Comparison of ENCODE assay signal across 1 cellular context in the genomic region with DNA sequence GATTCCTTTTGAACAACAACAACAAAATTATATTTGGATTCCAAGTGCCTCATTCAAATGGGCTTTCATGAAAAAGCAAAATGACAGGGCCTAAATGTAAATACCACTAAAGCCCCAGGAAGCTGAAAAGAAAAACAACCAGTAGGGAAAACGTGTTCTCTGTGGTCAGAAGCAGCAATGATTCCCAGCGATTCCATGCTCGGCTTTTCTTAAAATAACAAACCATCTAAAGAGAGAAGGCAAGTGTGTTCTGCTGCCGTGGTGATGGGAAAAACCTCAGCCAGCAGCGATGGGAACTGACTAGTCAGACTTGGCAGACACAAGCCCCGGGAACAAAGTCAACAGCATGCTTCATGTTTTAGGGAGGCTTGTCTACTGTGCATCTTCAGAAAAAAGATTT.
A peak's percentile ranks its signal among the peaks of the same experiment; 100 is the strongest.
TF ChIP-seq lines count a peak whose summit lies in the region.

No MANE protein-coding gene starts in this region.

TF ChIP-seq in HEK293, 187 proteins besides CTCF, POLR2A, EP300 and RAD21 (continued from another document):
- TF ChIP-seq, protein P1, sequence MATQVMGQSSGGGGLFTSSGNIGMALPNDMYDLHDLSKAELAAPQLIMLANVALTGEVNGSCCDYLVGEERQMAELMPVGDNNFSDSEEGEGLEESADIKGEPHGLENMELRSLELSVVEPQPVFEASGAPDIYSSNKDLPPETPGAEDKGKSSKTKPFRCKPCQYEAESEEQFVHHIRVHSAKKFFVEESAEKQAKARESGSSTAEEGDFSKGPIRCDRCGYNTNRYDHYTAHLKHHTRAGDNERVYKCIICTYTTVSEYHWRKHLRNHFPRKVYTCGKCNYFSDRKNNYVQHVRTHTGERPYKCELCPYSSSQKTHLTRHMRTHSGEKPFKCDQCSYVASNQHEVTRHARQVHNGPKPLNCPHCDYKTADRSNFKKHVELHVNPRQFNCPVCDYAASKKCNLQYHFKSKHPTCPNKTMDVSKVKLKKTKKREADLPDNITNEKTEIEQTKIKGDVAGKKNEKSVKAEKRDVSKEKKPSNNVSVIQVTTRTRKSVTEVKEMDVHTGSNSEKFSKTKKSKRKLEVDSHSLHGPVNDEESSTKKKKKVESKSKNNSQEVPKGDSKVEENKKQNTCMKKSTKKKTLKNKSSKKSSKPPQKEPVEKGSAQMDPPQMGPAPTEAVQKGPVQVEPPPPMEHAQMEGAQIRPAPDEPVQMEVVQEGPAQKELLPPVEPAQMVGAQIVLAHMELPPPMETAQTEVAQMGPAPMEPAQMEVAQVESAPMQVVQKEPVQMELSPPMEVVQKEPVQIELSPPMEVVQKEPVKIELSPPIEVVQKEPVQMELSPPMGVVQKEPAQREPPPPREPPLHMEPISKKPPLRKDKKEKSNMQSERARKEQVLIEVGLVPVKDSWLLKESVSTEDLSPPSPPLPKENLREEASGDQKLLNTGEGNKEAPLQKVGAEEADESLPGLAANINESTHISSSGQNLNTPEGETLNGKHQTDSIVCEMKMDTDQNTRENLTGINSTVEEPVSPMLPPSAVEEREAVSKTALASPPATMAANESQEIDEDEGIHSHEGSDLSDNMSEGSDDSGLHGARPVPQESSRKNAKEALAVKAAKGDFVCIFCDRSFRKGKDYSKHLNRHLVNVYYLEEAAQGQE (tag by site-specific recombination; IDR thresholded peaks at IDR 0.05), result peak; percentile 36; the same call in 1 of the 2 replicates
